In genomic region chr4:79964020-79964714, GRCh38 we compare ENCODE assay signal across 16 cellular contexts.
DNase-seq lines count a peak whose midpoint lies in the region; ATAC-seq and TF ChIP-seq lines count a peak whose summit lies in the region.
"Had no signal": no experiment of that assay in that cellular context is flagged by ENCODE, and none has a peak within 500 bp of the region (broad histone marks: within the 10 kb centered on the region; RNA-seq: fewer than 3 reads in every experiment).

No MANE protein-coding gene starts in this region.

- TF ChIP-seq POLR2A in esophagus squamous epithelium (IDR thresholded peaks at IDR 0.05), result no peak
- no peak for TF ChIP-seq POLR2A in suprapubic skin (IDR thresholded peaks at IDR 0.05)

- H3K4me2 ChIP-seq in MM.1S (ENCODE audit: low read depth, low read length), result no peak overlapping the region

- H3K9me3 ChIP-seq in esophagus squamous epithelium, result no peaks in the 10 kb centered on the region
- no peaks in the 10 kb centered on the region for H3K9me3 ChIP-seq in suprapubic skin
- no peaks in the 10 kb centered on the region for H3K9me3 ChIP-seq in MM.1S (replicated peaks; ENCODE audit: insufficient read depth, low read length)

- POLR2A ChIA-PET in WTC11 (lab: Charles Lee), result interaction anchor here (0.6 to 0.8 kb wide), 2 partner anchors 9 to 417 kb away, joined by 3 to 4 read pairs; no protein-coding TSS in a partner anchor

- no peaks in the 10 kb centered on the region for H3K9me2 ChIP-seq in MM.1S (replicated peaks; ENCODE audit: insufficient read depth, low read length)

- H3K9me3 Mint-ChIP-seq in WTC11, result no peaks in the 10 kb centered on the region
- no peaks in the 10 kb centered on the region for H3K9me3 Mint-ChIP-seq in nephron progenitor cell

- H3K27me3 ChIP-seq in esophagus squamous epithelium (no peaks in the 10 kb centered on the region), suprapubic skin (no peaks in the 10 kb centered on the region), MM.1S (replicated peaks; ENCODE audit: insufficient read depth, low read length) (no peaks in the 10 kb centered on the region)
- H3K27me3 ChIP-seq: tibial artery had no signal

- H3K4me1 ChIP-seq in esophagus squamous epithelium (no peaks in the 10 kb centered on the region), suprapubic skin (no peaks in the 10 kb centered on the region), MM.1S (ENCODE audit: low read length) (no peaks in the 10 kb centered on the region)
- H3K4me1 ChIP-seq: tibial artery had no signal

- TF ChIP-seq EP300 in suprapubic skin (IDR thresholded peaks at IDR 0.05), result no peak

- H2AFZ ChIP-seq in MM.1S (ENCODE audit: low read length), result no peak overlapping the region

- ATAC-seq in WTC11, result peak; percentile 47
- no peak for ATAC-seq in GM18502 (IDR thresholded peaks at IDR 0.05; ENCODE audit: poor library complexity, unreplicated experiment)
- ATAC-seq in HG02885 (IDR thresholded peaks at IDR 0.05; ENCODE audit: poor library complexity, unreplicated experiment), result no peak

- H3K27ac ChIP-seq in esophagus squamous epithelium, result peak overlapping the region in 1 of 4 donors; percentile 3
- no peak overlapping the region for H3K27ac ChIP-seq in suprapubic skin
- H3K27ac ChIP-seq in MM.1S (ENCODE audit: low read length), result no peak overlapping the region
- H3K27ac ChIP-seq: skin epidermis, tibial artery had no signal

- H4K20me1 ChIP-seq in MM.1S (ENCODE audit: insufficient read depth, low read length), result no peaks in the 10 kb centered on the region

- H3K4me3 Mint-ChIP-seq in WTC11, result peak overlapping the region; percentile 82
- peak overlapping the region; percentile 89 for H3K4me3 Mint-ChIP-seq in nephron progenitor cell
- H3K4me3 Mint-ChIP-seq: activated CD4-positive, alpha-beta memory T cell treated with anti-CD3 and anti-CD28 coated beads for 36 hours had no signal

- H3K79me2 ChIP-seq in MM.1S (ENCODE audit: low read length), result no peaks in the 10 kb centered on the region

- WGBS in esophagus squamous epithelium, 2 donors, result 72 to 88% methylated on average over 14 to 18 of the region's 21 CpGs
- WGBS in suprapubic skin, result 82% methylated on average over 21 of the region's 21 CpGs

- H3K4me1 Mint-ChIP-seq in WTC11, result peaks cover 29% of the 10 kb centered on the region
- peaks cover 44% of the 10 kb centered on the region for H3K4me1 Mint-ChIP-seq in nephron progenitor cell

- no peaks in the 10 kb centered on the region for H3F3A ChIP-seq in MM.1S (ENCODE audit: insufficient read depth, low read length)

- CTCF ChIA-PET in WTC11 (lab: Charles Lee), result interaction anchor here (1.1 kb wide), 1 partner anchor 108 kb away, joined by 3 read pairs; the partner anchor contains the start of gene ANTXR2

- no peaks in the 10 kb centered on the region for H3K36me3 Mint-ChIP-seq in WTC11
- no peaks in the 10 kb centered on the region for H3K36me3 Mint-ChIP-seq in nephron progenitor cell (ENCODE audit: low read depth)

- intact Hi-C loops in esophagus squamous epithelium (cut with DNase I), result no loop called here

- no peak overlapping the region for H3K9ac ChIP-seq in MM.1S (ENCODE audit: low read length)

- H3K36me3 ChIP-seq in esophagus squamous epithelium (peaks cover 0 to 11% (median 0%) of the 10 kb centered on the region in 3 donors), suprapubic skin (peaks cover 8% of the 10 kb centered on the region), MM.1S (replicated peaks; ENCODE audit: insufficient read depth, low read length) (no peaks in the 10 kb centered on the region)

- H3K27ac Mint-ChIP-seq in WTC11 (peak overlapping the region; percentile 87), nephron progenitor cell (peak overlapping the region; percentile 99)
- H3K27ac Mint-ChIP-seq: activated CD4-positive, alpha-beta memory T cell treated with anti-CD3 and anti-CD28 coated beads for 36 hours had no signal

- no peak for TF ChIP-seq CTCF in WTC11 (IDR thresholded peaks at IDR 0.05)
- TF ChIP-seq CTCF in esophagus squamous epithelium (IDR thresholded peaks at IDR 0.05), result no peak
- no peak for TF ChIP-seq CTCF in nephron progenitor cell (IDR thresholded peaks at IDR 0.05)
- no peak for TF ChIP-seq CTCF in suprapubic skin (IDR thresholded peaks at IDR 0.05)
- TF ChIP-seq CTCF in MM.1S (IDR thresholded peaks at IDR 0.05; ENCODE audit: low read length), result no peak

- H3K4me3 ChIP-seq in esophagus squamous epithelium (peak overlapping the region; percentile 13 to 32 (median 28)), suprapubic skin (peak overlapping the region; percentile 17), MM.1S (ENCODE audit: low read length) (no peak overlapping the region)
- H3K4me3 ChIP-seq: tibial artery had no signal

- no peak for DNase-seq in WTC11 (ENCODE audit: low spot score)
- no peak for DNase-seq in esophagus squamous epithelium (lab: John Stamatoyannopoulos, UW)
- DNase-seq in nephron progenitor cell, result no peak
- no peak for DNase-seq in suprapubic skin (ENCODE audit: low spot score in 2 of 2)
- DNase-seq in MM.1S, result no peak
- DNase-seq in activated effector memory CD4-positive, alpha-beta T cell treated with anti-CD3 and anti-CD28 coated beads, Interleukin-2, amount 50 U/mL, for 16 hours, result no peak
- DNase-seq: activated CD4-positive, alpha-beta memory T cell treated with anti-CD3 and anti-CD28 coated beads for 36 hours; AML-193; cerebellar nuclear complex; KBM-7; NCI-H1092; occipital lobe; tibial artery had no signal

- peaks cover 35% of the 10 kb centered on the region for H3K27me3 Mint-ChIP-seq in WTC11 (ENCODE audit: low read depth)
- no peaks in the 10 kb centered on the region for H3K27me3 Mint-ChIP-seq in nephron progenitor cell (ENCODE audit: low read depth, poor library complexity)
- H3K27me3 Mint-ChIP-seq: activated CD4-positive, alpha-beta memory T cell treated with anti-CD3 and anti-CD28 coated beads for 36 hours had no signal

TF ChIP-seq in WTC11, 78 proteins besides CTCF, POLR2A, EP300 and RAD21 (continues in another document):
- TF ChIP-seq E2F4 (CRISPR knock-in tag; IDR thresholded peaks at IDR 0.05; ENCODE audit: borderline replicate concordance, low read depth) (no peak), ZBTB43 (CRISPR knock-in tag; IDR thresholded peaks at IDR 0.05) (no peak)
- TF ChIP-seq, protein P1, sequence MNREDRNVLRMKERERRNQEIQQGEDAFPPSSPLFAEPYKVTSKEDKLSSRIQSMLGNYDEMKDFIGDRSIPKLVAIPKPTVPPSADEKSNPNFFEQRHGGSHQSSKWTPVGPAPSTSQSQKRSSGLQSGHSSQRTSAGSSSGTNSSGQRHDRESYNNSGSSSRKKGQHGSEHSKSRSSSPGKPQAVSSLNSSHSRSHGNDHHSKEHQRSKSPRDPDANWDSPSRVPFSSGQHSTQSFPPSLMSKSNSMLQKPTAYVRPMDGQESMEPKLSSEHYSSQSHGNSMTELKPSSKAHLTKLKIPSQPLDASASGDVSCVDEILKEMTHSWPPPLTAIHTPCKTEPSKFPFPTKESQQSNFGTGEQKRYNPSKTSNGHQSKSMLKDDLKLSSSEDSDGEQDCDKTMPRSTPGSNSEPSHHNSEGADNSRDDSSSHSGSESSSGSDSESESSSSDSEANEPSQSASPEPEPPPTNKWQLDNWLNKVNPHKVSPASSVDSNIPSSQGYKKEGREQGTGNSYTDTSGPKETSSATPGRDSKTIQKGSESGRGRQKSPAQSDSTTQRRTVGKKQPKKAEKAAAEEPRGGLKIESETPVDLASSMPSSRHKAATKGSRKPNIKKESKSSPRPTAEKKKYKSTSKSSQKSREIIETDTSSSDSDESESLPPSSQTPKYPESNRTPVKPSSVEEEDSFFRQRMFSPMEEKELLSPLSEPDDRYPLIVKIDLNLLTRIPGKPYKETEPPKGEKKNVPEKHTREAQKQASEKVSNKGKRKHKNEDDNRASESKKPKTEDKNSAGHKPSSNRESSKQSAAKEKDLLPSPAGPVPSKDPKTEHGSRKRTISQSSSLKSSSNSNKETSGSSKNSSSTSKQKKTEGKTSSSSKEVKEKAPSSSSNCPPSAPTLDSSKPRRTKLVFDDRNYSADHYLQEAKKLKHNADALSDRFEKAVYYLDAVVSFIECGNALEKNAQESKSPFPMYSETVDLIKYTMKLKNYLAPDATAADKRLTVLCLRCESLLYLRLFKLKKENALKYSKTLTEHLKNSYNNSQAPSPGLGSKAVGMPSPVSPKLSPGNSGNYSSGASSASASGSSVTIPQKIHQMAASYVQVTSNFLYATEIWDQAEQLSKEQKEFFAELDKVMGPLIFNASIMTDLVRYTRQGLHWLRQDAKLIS (CRISPR knock-in tag; IDR thresholded peaks at IDR 0.05; ENCODE audit: borderline replicate concordance), result no peak
- TF ChIP-seq, protein P2, sequence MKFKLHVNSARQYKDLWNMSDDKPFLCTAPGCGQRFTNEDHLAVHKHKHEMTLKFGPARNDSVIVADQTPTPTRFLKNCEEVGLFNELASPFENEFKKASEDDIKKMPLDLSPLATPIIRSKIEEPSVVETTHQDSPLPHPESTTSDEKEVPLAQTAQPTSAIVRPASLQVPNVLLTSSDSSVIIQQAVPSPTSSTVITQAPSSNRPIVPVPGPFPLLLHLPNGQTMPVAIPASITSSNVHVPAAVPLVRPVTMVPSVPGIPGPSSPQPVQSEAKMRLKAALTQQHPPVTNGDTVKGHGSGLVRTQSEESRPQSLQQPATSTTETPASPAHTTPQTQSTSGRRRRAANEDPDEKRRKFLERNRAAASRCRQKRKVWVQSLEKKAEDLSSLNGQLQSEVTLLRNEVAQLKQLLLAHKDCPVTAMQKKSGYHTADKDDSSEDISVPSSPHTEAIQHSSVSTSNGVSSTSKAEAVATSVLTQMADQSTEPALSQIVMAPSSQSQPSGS (CRISPR knock-in tag; IDR thresholded peaks at IDR 0.05; ENCODE audit: borderline replicate concordance, low read depth), result no peak
